ENCODE assay signal across 8 cellular contexts in genomic region chr14:92690171-92691011, GRCh38.
A peak's percentile ranks its signal among the peaks of the same experiment; 100 is the strongest.
DNase-seq lines count a peak whose midpoint lies in the region; ATAC-seq and TF ChIP-seq lines count a peak whose summit lies in the region.

No MANE protein-coding gene starts in this region.

- H3K4me1 Mint-ChIP-seq in stimulated activated naive B cell treated with anti-CD40 and anti-IgM and Interleukin-4, amounts not matched to agents 10 μg/mL and 1 μg/mL and 100 μg/mL, for 72 hours, result peaks cover 21 to 44% of the 10 kb centered on the region in 2 donors

- H3K36me3 Mint-ChIP-seq in stimulated activated naive B cell treated with anti-CD40 and anti-IgM and Interleukin-4, amounts not matched to agents 10 μg/mL and 1 μg/mL and 100 μg/mL, for 72 hours, result peaks cover 25 to 40% of the 10 kb centered on the region in 2 donors

- peaks cover 0 to 5% of the 10 kb centered on the region in 2 donors for H3K27me3 Mint-ChIP-seq in stimulated activated naive B cell treated with anti-CD40 and anti-IgM and Interleukin-4, amounts not matched to agents 10 μg/mL and 1 μg/mL and 100 μg/mL, for 72 hours

- CTCF ChIA-PET in RWPE1 (lab: Yijun Ruan, JAX), result interaction anchor here (0.5 to 1.8 kb wide), 10 partner anchors 14 to 555 kb away, joined by 3 to 6 read pairs (median 4); no protein-coding TSS in a partner anchor

- H3K4me3 Mint-ChIP-seq in stimulated activated naive B cell treated with anti-CD40 and anti-IgM and Interleukin-4, amounts not matched to agents 10 μg/mL and 1 μg/mL and 100 μg/mL, for 72 hours, result no peak overlapping the region

- H3K27ac Mint-ChIP-seq in stimulated activated naive B cell treated with anti-CD40 and anti-IgM and Interleukin-4, amounts not matched to agents 10 μg/mL and 1 μg/mL and 100 μg/mL, for 72 hours, result peak overlapping the region; percentile 72

- peak; percentile 64 for TF ChIP-seq CTCF in RWPE1 (conservative IDR thresholded peaks at IDR 0.05; ENCODE audit: low read depth)

- POLR2A ChIA-PET in RWPE1 (lab: Yijun Ruan, JAX; ENCODE audit: low non-redundant PET), result interaction anchor here (0.5 kb wide), 1 partner anchor 8 kb away, joined by 3 read pairs; no protein-coding TSS in a partner anchor

- DNase-seq in DMS79 treated with DMSO at 0.1 percent for 48 hours (lab: John Stamatoyannopoulos, UW) (peak; percentile 78), HuH-7.5 (ENCODE audit: low spot score) (peak; percentile 81), RWPE1 (ENCODE audit: low spot score) (peak; percentile 74), fibroblast of the conjunctiva (ENCODE audit: low read depth) (peak; percentile 35), ecto neural progenitor cell (ENCODE audit: low spot score) (no peak)
- peak; percentile 21 for DNase-seq in stimulated activated naive B cell treated with anti-CD40 and anti-IgM and Interleukin-4, amounts not matched to agents 10 μg/mL and 1 μg/mL and 100 μg/mL, for 72 hours

- peaks cover 0 to under 1% of the 10 kb centered on the region in 2 donors for H3K9me3 Mint-ChIP-seq in stimulated activated naive B cell treated with anti-CD40 and anti-IgM and Interleukin-4, amounts not matched to agents 10 μg/mL and 1 μg/mL and 100 μg/mL, for 72 hours

- ATAC-seq in stimulated activated naive B cell treated with anti-CD40 and anti-IgM and Interleukin-4, amounts not matched to agents 10 μg/mL and 1 μg/mL and 100 μg/mL, for 72 hours (replicated peaks), result peak; percentile 53 to 67
- ATAC-seq in HG02840 (IDR thresholded peaks at IDR 0.05; ENCODE audit: low FRiP score, unreplicated experiment) (no peak), HG03565 (IDR thresholded peaks at IDR 0.05; ENCODE audit: unreplicated experiment) (no peak)

- no peak overlapping the region for H3K27ac ChIP-seq in RWPE1

Comparison
In these comparisons a context has a peak if more than half of its experiments do, and no peak if none do; other contexts are left out.
1. ATAC-seq: peak in stimulated activated naive B cell treated with anti-CD40 and anti-IgM and Interleukin-4, amounts not matched to agents 10 μg/mL and 1 μg/mL and 100 μg/mL, for 72 hours (2 of 2); none in HG02840 (single experiment) and HG03565 (single experiment).